ENCODE assay signal across 1 cellular context in the genomic region with DNA sequence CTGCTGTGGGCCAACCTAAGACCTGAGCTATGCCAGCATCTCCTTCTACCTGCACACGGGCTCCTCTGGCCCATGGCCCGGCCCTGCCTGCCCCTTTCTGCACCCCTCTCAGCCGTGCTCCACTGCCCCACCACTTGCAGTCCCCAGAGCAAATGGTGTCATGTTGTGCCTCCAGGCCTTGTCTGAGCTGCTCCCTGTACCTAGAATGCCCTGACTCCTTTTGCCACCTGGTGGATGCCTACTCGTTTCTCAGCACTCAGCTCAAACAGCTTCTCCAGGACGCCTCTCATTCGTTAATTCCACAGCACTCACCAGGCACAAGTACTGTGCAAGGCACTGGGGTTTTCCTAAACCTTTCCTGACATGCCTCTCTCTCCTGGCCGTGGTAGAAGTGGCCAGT.
TF ChIP-seq lines count a peak whose summit lies in the region.

No MANE protein-coding gene starts in this region.

TF ChIP-seq in liver, 16 proteins besides CTCF, POLR2A, EP300 and RAD21 (continued from another document):
- no peak for TF ChIP-seq YY1 (IDR thresholded peaks at IDR 0.05)
- TF ChIP-seq, protein P1, sequence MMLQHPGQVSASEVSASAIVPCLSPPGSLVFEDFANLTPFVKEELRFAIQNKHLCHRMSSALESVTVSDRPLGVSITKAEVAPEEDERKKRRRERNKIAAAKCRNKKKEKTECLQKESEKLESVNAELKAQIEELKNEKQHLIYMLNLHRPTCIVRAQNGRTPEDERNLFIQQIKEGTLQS (IDR thresholded peaks at IDR 0.05) = no peak
- no peak for TF ChIP-seq HNF4G (IDR thresholded peaks at IDR 0.05)
